ENCODE assay signal across 12 cellular contexts in genomic region chr2:151905963-151906632, GRCh38.
DNase-seq lines count a peak whose midpoint lies in the region; ATAC-seq and TF ChIP-seq lines count a peak whose summit lies in the region.
"Had no signal": no experiment of that assay in that cellular context is flagged by ENCODE, and none has a peak within 500 bp of the region (broad histone marks: within the 10 kb centered on the region; RNA-seq: fewer than 3 reads in every experiment).

No MANE protein-coding gene starts in this region.

- POLR2A ChIA-PET in GM10248 (lab: Yijun Ruan, JAX), result interaction anchor here (0.5 kb wide), 1 partner anchor 9 kb away, joined by 3 read pairs; no protein-coding TSS in a partner anchor

- no peaks in the 10 kb centered on the region for H3K36me3 Mint-ChIP-seq in activated T-cell treated with anti-CD3 and anti-CD28 coated beads, Interleukin-2, amount 50 U/mL, for 4 hours (ENCODE audit: insufficient read depth)
- H3K36me3 Mint-ChIP-seq in T-helper 2 cell treated with Interferon-gamma antibody and Interleukin-4, amounts not matched to agents 5 μg/mL and 100 μg/mL, for 36 hours (ENCODE audit: low read depth), result no peaks in the 10 kb centered on the region

- peaks cover 3% of the 10 kb centered on the region for H3K27me3 Mint-ChIP-seq in activated T-cell treated with anti-CD3 and anti-CD28 coated beads, Interleukin-2, amount 50 U/mL, for 4 hours (ENCODE audit: low read depth)
- H3K27me3 Mint-ChIP-seq in T-helper 2 cell treated with Interferon-gamma antibody and Interleukin-4, amounts not matched to agents 5 μg/mL and 100 μg/mL, for 36 hours (ENCODE audit: low read depth), result peaks cover 6% of the 10 kb centered on the region

- H3K36me3 ChIP-seq in MM.1S (replicated peaks; ENCODE audit: insufficient read depth, low read length), result no peaks in the 10 kb centered on the region
- H3K36me3 ChIP-seq: MG63 had no signal

- peaks cover 19% of the 10 kb centered on the region for H3K4me1 ChIP-seq in MM.1S (ENCODE audit: low read length)

- H3K27me3 ChIP-seq in MM.1S (replicated peaks; ENCODE audit: insufficient read depth, low read length), result no peaks in the 10 kb centered on the region
- H3K27me3 ChIP-seq: MG63 had no signal

- H3K9ac ChIP-seq in MM.1S (ENCODE audit: low read length), result no peak overlapping the region

- peaks cover 5% of the 10 kb centered on the region; the same call in 1 of the 2 replicates for H3F3A ChIP-seq in MM.1S (ENCODE audit: insufficient read depth, low read length)

- H3K79me2 ChIP-seq in MM.1S (ENCODE audit: low read length), result no peaks in the 10 kb centered on the region

- H3K9me2 ChIP-seq in MM.1S (replicated peaks; ENCODE audit: insufficient read depth, low read length), result no peaks in the 10 kb centered on the region

- CTCF ChIA-PET in GM10248 (lab: Yijun Ruan, JAX), result interaction anchor here (0.9 to 3.0 kb wide), 12 partner anchors 10 to 119 kb away, joined by 3 to 13 read pairs (median 4); no protein-coding TSS in a partner anchor

- ATAC-seq in GM19351 (IDR thresholded peaks at IDR 0.05; ENCODE audit: unreplicated experiment) (peak; percentile 83), HG02840 (IDR thresholded peaks at IDR 0.05; ENCODE audit: low FRiP score, unreplicated experiment) (peak; percentile 71)
- no peak for ATAC-seq in activated T-cell treated with anti-CD3 and anti-CD28 coated beads, Interleukin-2, amount 50 U/mL, for 4 hours

- H3K9me3 Mint-ChIP-seq in activated T-cell treated with anti-CD3 and anti-CD28 coated beads, Interleukin-2, amount 50 U/mL, for 4 hours, result no peaks in the 10 kb centered on the region
- H3K9me3 Mint-ChIP-seq in T-helper 2 cell treated with Interferon-gamma antibody and Interleukin-4, amounts not matched to agents 5 μg/mL and 100 μg/mL, for 36 hours, result no peaks in the 10 kb centered on the region

- H3K27ac ChIP-seq in MM.1S (ENCODE audit: low read length), result peak overlapping the region; percentile 36; the same call in 1 of the 2 replicates

- TF ChIP-seq CTCF in GM10248 (IDR thresholded peaks at IDR 0.05; ENCODE audit: control extremely low read depth, extremely low read depth, low read depth, missing control alignments), result no peak
- no peak for TF ChIP-seq CTCF in MM.1S (IDR thresholded peaks at IDR 0.05; ENCODE audit: low read length)

- H3K4me1 Mint-ChIP-seq in activated T-cell treated with anti-CD3 and anti-CD28 coated beads, Interleukin-2, amount 50 U/mL, for 4 hours (ENCODE audit: low read depth), result no peaks in the 10 kb centered on the region
- H3K4me1 Mint-ChIP-seq in T-helper 2 cell treated with Interferon-gamma antibody and Interleukin-4, amounts not matched to agents 5 μg/mL and 100 μg/mL, for 36 hours (ENCODE audit: low read depth), result no peaks in the 10 kb centered on the region

- peak overlapping the region; percentile 50 for H2AFZ ChIP-seq in MM.1S (ENCODE audit: low read length)

- no peak overlapping the region for H3K4me3 Mint-ChIP-seq in activated T-cell treated with anti-CD3 and anti-CD28 coated beads, Interleukin-2, amount 50 U/mL, for 4 hours
- H3K4me3 Mint-ChIP-seq in T-helper 2 cell treated with Interferon-gamma antibody and Interleukin-4, amounts not matched to agents 5 μg/mL and 100 μg/mL, for 36 hours, result no peak overlapping the region

- no peak overlapping the region for H3K4me3 ChIP-seq in MM.1S (ENCODE audit: low read length)
- H3K4me3 ChIP-seq: MG63, skin epidermis had no signal

- H3K27ac Mint-ChIP-seq in T-helper 2 cell treated with Interferon-gamma antibody and Interleukin-4, amounts not matched to agents 5 μg/mL and 100 μg/mL, for 36 hours, result no peak overlapping the region

- peak overlapping the region; percentile 33; the same call in 1 of the 2 replicates for H3K4me2 ChIP-seq in MM.1S (ENCODE audit: low read depth, low read length)

- H3K9me3 ChIP-seq in MM.1S (replicated peaks; ENCODE audit: insufficient read depth, low read length), result no peaks in the 10 kb centered on the region
- H3K9me3 ChIP-seq: MG63 had no signal

- peak; percentile 18 for DNase-seq in GM10248 (ENCODE audit: extremely low spot score)
- DNase-seq in MM.1S, result no peak
- no peak for DNase-seq in activated T-cell treated with anti-CD3 and anti-CD28 coated beads, Interleukin-2, amount 50 U/mL, for 4 hours
- no peak for DNase-seq in ureter (ENCODE audit: low spot score)
- no peak for DNase-seq in T-helper 2 cell treated with Interferon-gamma antibody and Interleukin-4, amounts not matched to agents 5 μg/mL and 100 μg/mL, for 36 hours (ENCODE audit: low spot score)
- no peak for DNase-seq in effector CD4-positive, alpha-beta T cell
- DNase-seq: activated naive CD4-positive, alpha-beta T cell; MG63; stimulated activated naive CD4-positive, alpha-beta T cell had no signal

- no peaks in the 10 kb centered on the region for H4K20me1 ChIP-seq in MM.1S (ENCODE audit: insufficient read depth, low read length)

Comparison
In these comparisons a context has a peak if more than half of its experiments do, and no peak if none do; other contexts are left out.
1. ATAC-seq: peak in GM19351 (single experiment) and HG02840 (single experiment); none in activated T-cell treated with anti-CD3 and anti-CD28 coated beads, Interleukin-2, amount 50 U/mL, for 4 hours (0 of 2).